10 cellular contexts compared by ENCODE assay signal in the genomic region with DNA sequence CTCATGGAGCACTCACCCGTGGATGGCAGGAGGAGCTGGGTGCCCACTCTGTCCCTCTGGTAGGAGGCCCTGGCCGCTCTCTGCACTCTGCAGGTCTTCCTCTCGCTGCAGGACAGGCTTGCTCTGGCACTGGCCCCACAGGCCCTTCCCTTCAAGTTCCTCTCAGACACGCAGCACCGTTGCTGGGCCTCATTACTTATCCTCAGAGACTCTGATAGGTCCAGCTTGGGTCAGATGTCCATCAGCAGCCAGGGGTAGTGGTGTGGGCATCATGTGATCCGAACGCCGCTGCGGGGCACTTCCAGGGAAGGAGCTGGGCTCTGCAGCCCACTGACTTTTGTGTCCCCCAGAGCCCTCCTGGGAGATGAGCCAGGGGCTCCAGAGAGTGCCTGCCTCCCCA. TPM values are rescaled to one million over a fixed set of nuclear protein-coding genes. Genes with fewer than 3 reads are reported as not detected.
"Had no signal": no experiment of that assay in that cellular context is flagged by ENCODE, and none has a peak within 500 bp of the region (broad histone marks: within the 10 kb centered on the region; RNA-seq: fewer than 3 reads in every experiment).

No MANE protein-coding gene starts in this region.

- H3K4me3 ChIP-seq: GM23248, K562 had no signal

- DNase-seq: GM23248, GOT3, H7, HCEC 1CT, IMR-90, KG1 had no signal

- H3K27ac ChIP-seq: GM23248 had no signal

- FAIRE-seq: HTR-8/SVneo, K562 had no signal

- H3K9ac ChIP-seq: GM23248 had no signal

- H2AFZ ChIP-seq: GM23248 had no signal

- ATAC-seq: K562 had no signal

RNA-seq across cellular contexts. Expression of a gene that starts 40.9 kb away (rescaled TPM):
- total RNA-seq: GM23248, H4, H7, HT-29, IMR-90, K562 had no signal
- polyA plus RNA-seq: GM23248, IMR-90, K562 had no signal
